ENCODE assay signal across 1 cellular context in genomic region chr5:150412319-150413175, GRCh38.
TF ChIP-seq lines count a peak whose summit lies in the region.

CD74 (minus strand) TSS chr5:150412910; CDS start chr5:150412749, 161 bp downstream.

TF ChIP-seq in HepG2, 621 proteins besides CTCF, POLR2A, EP300 and RAD21 (continued from another document and continues in another):
- TF ChIP-seq ZNF18 (CRISPR knock-in tag; IDR thresholded peaks at IDR 0.05; ENCODE audit: insufficient replicate concordance) = no peak
- TF ChIP-seq SYNCRIP (IDR thresholded peaks at IDR 0.05; ENCODE audit: insufficient read depth, low read depth, low read length) = no peak
- no peak; the same call in 1 of the 2 replicates for TF ChIP-seq PPARG (CRISPR knock-in tag; conservative IDR thresholded peaks at IDR 0.05)
- no peak for TF ChIP-seq ZSCAN25 (CRISPR knock-in tag; IDR thresholded peaks at IDR 0.05)
- TF ChIP-seq CBFB (CRISPR knock-in tag; IDR thresholded peaks at IDR 0.05) = no peak; the same call in 1 of the 2 replicates
- TF ChIP-seq MAZ (IDR thresholded peaks at IDR 0.05; ENCODE audit: borderline replicate concordance, low read depth, low read length) = no peak
- TF ChIP-seq MAZ (CRISPR knock-in tag; IDR thresholded peaks at IDR 0.05; ENCODE audit: low read depth) = peak; percentile 42; the same call in 1 of the 2 replicates
- TF ChIP-seq THAP11 (CRISPR knock-in tag; IDR thresholded peaks at IDR 0.05) = 0 out of 2 replicates have a peak, but pooled peaks have one; percentile 36
- TF ChIP-seq, protein P1, sequence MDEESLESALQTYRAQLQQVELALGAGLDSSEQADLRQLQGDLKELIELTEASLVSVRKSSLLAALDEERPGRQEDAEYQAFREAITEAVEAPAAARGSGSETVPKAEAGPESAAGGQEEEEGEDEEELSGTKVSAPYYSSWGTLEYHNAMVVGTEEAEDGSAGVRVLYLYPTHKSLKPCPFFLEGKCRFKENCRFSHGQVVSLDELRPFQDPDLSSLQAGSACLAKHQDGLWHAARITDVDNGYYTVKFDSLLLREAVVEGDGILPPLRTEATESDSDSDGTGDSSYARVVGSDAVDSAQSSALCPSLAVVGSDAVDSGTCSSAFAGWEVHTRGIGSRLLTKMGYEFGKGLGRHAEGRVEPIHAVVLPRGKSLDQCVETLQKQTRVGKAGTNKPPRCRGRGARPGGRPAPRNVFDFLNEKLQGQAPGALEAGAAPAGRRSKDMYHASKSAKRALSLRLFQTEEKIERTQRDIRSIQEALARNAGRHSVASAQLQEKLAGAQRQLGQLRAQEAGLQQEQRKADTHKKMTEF (CRISPR knock-in tag; IDR thresholded peaks at IDR 0.05) = peak; percentile 60; the same call in 1 of the 2 replicates
- no peak for TF ChIP-seq MAFF (IDR thresholded peaks at IDR 0.05; ENCODE audit: low read depth, low read length)
- TF ChIP-seq ZFP91 (CRISPR knock-in tag; IDR thresholded peaks at IDR 0.05; ENCODE audit: borderline replicate concordance) = peak; percentile 97
- TF ChIP-seq ZFY (CRISPR knock-in tag; IDR thresholded peaks at IDR 0.05) = peak; percentile 64
- TF ChIP-seq ZNF337 (CRISPR knock-in tag; IDR thresholded peaks at IDR 0.05; ENCODE audit: borderline replicate concordance, low read depth) = peak; percentile 61; the same call in 1 of the 2 replicates
- TF ChIP-seq, protein P2, sequence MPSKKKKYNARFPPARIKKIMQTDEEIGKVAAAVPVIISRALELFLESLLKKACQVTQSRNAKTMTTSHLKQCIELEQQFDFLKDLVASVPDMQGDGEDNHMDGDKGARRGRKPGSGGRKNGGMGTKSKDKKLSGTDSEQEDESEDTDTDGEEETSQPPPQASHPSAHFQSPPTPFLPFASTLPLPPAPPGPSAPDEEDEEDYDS (CRISPR knock-in tag; IDR thresholded peaks at IDR 0.05) = peak; percentile 98
- TF ChIP-seq ZNF256 (CRISPR knock-in tag; conservative IDR thresholded peaks at IDR 0.05) = 0 out of 2 replicates have a peak, but pooled peaks have one; percentile 34
- TF ChIP-seq ZNF512B (CRISPR knock-in tag; IDR thresholded peaks at IDR 0.05; ENCODE audit: borderline replicate concordance) = peak; percentile 85; the same call in 1 of the 2 replicates
- no peak for TF ChIP-seq ZNF460 (CRISPR knock-in tag; IDR thresholded peaks at IDR 0.05; ENCODE audit: borderline replicate concordance)
- TF ChIP-seq ZNF703 (CRISPR knock-in tag; IDR thresholded peaks at IDR 0.05; ENCODE audit: borderline replicate concordance) = peak; percentile 39; the same call in 1 of the 2 replicates
- no peak for TF ChIP-seq BCL3 (CRISPR knock-in tag; IDR thresholded peaks at IDR 0.05)
- no peak for TF ChIP-seq ZNF766 (CRISPR knock-in tag; IDR thresholded peaks at IDR 0.05; ENCODE audit: borderline replicate concordance)
- 0 out of 2 replicates have a peak, but pooled peaks have one; percentile 40 for TF ChIP-seq NR2C2 (CRISPR knock-in tag; IDR thresholded peaks at IDR 0.05; ENCODE audit: borderline replicate concordance)
- TF ChIP-seq HNRNPK (IDR thresholded peaks at IDR 0.05; ENCODE audit: low read depth, low read length, poor library complexity, severe bottlenecking) = no peak
- TF ChIP-seq DNMT3B (CRISPR knock-in tag; conservative IDR thresholded peaks at IDR 0.05) = peak; percentile 53; the same call in 1 of the 2 replicates
- TF ChIP-seq ZNF619 (CRISPR knock-in tag; IDR thresholded peaks at IDR 0.05) = no peak
- no peak for TF ChIP-seq YEATS2 (CRISPR knock-in tag; IDR thresholded peaks at IDR 0.05; ENCODE audit: borderline replicate concordance)
- TF ChIP-seq ZNF343 (CRISPR knock-in tag; IDR thresholded peaks at IDR 0.05) = 0 out of 2 replicates have a peak, but pooled peaks have one; percentile 40
- 0 out of 2 replicates have a peak, but pooled peaks have one; percentile 15 for TF ChIP-seq ZBTB10 (CRISPR knock-in tag; IDR thresholded peaks at IDR 0.05; ENCODE audit: borderline replicate concordance)
- peak; percentile 57; the same call in 1 of the 2 replicates for TF ChIP-seq ETV5 (CRISPR knock-in tag; IDR thresholded peaks at IDR 0.05; ENCODE audit: borderline replicate concordance)
- peak; percentile 76 for TF ChIP-seq TCF7 (IDR thresholded peaks at IDR 0.05; ENCODE audit: low read depth)
- TF ChIP-seq GPN1 (CRISPR knock-in tag; IDR thresholded peaks at IDR 0.05; ENCODE audit: borderline replicate concordance) = no peak
- no peak for TF ChIP-seq FOXA1 (IDR thresholded peaks at IDR 0.05)
- TF ChIP-seq FOXA1 (CRISPR knock-in tag; IDR thresholded peaks at IDR 0.05) = 0 out of 2 replicates have a peak, but pooled peaks have one; percentile 7
- TF ChIP-seq KMT2B (CRISPR knock-in tag; IDR thresholded peaks at IDR 0.05) = no peak
- TF ChIP-seq ZXDC (CRISPR knock-in tag; IDR thresholded peaks at IDR 0.05) = no peak; the same call in 1 of the 2 replicates
- TF ChIP-seq ATF2 (CRISPR knock-in tag; IDR thresholded peaks at IDR 0.05) = no peak
- peak; percentile 49; the same call in 1 of the 2 replicates for TF ChIP-seq KDM6A (CRISPR knock-in tag; IDR thresholded peaks at IDR 0.05; ENCODE audit: low read depth)
- 0 out of 2 replicates have a peak, but pooled peaks have one; percentile 25 for TF ChIP-seq ZNF354B (CRISPR knock-in tag; IDR thresholded peaks at IDR 0.05)
- TF ChIP-seq ARNTL (CRISPR knock-in tag; IDR thresholded peaks at IDR 0.05) = 0 out of 2 replicates have a peak, but pooled peaks have one; percentile 26
- no peak for TF ChIP-seq ZNF20 (CRISPR knock-in tag; IDR thresholded peaks at IDR 0.05)
- no peak for TF ChIP-seq ZNF773 (CRISPR knock-in tag; IDR thresholded peaks at IDR 0.05; ENCODE audit: borderline replicate concordance)
- TF ChIP-seq HNRNPLL (IDR thresholded peaks at IDR 0.05; ENCODE audit: low read depth, low read length, poor library complexity, severe bottlenecking) = peak; percentile 51
- 0 out of 2 replicates have a peak, but pooled peaks have one; percentile 23 for TF ChIP-seq ZNF124 (CRISPR knock-in tag; IDR thresholded peaks at IDR 0.05)
- TF ChIP-seq NR2F1 (CRISPR knock-in tag; IDR thresholded peaks at IDR 0.05) = peak; percentile 20 to 46; a peak in 2 of 4 replicates
- no peak for TF ChIP-seq BRF2 (CRISPR knock-in tag; IDR thresholded peaks at IDR 0.05)
- TF ChIP-seq ZNF879 (CRISPR knock-in tag; IDR thresholded peaks at IDR 0.05) = 0 out of 2 replicates have a peak, but pooled peaks have one; percentile 43
- TF ChIP-seq ZNF629 (CRISPR knock-in tag; conservative IDR thresholded peaks at IDR 0.05) = peak; percentile 75
- no peak for TF ChIP-seq IRF2 (CRISPR knock-in tag; IDR thresholded peaks at IDR 0.05)
- TF ChIP-seq ZFP41 (CRISPR knock-in tag; IDR thresholded peaks at IDR 0.05; ENCODE audit: borderline replicate concordance) = no peak
